Comparison of ENCODE assay signal across 8 cellular contexts in genomic region chr20:47351643-47352331, GRCh38. TPM values are rescaled to one million over a fixed set of nuclear protein-coding genes. Genes with fewer than 3 reads are reported as not detected.
DNase-seq lines count a peak whose midpoint lies in the region; TF ChIP-seq lines count a peak whose summit lies in the region.

No MANE protein-coding gene starts in this region.

- no peak for TF ChIP-seq POLR2A in transverse colon (IDR thresholded peaks at IDR 0.05)

- WGBS in transverse colon (ENCODE audit: low coverage in 1 of 2), 2 donors, result 30 to 37% methylated on average over 2 to 10 of the region's 10 CpGs

- peak overlapping the region; percentile 63 for H3K27ac Mint-ChIP-seq in activated T-helper 2 cell treated with anti-CD3 and anti-CD28 coated beads, Interferon-gamma antibody, Interleukin-2, Interleukin-4, amounts not matched to agents 10 μg/mL and 5 μg/mL and 100 μg/mL, durations not matched to agents 14 hours and 24 hours and 36 hours
- H3K27ac Mint-ChIP-seq in immature natural killer cell, result no peak overlapping the region

- CTCF ChIA-PET in A673 (lab: Charles Lee), result no interaction called here

- peaks cover 33% of the 10 kb centered on the region for H3K4me1 Mint-ChIP-seq in activated T-helper 2 cell treated with anti-CD3 and anti-CD28 coated beads, Interferon-gamma antibody, Interleukin-2, Interleukin-4, amounts not matched to agents 10 μg/mL and 5 μg/mL and 100 μg/mL, durations not matched to agents 14 hours and 24 hours and 36 hours (ENCODE audit: low read depth)
- peaks cover 0 to 11% of the 10 kb centered on the region in 2 donors for H3K4me1 Mint-ChIP-seq in immature natural killer cell

- peaks cover 69% of the 10 kb centered on the region for H3K4me1 ChIP-seq in A673 (ENCODE audit: insufficient read depth, low read length, poor library complexity, severe bottlenecking)
- H3K4me1 ChIP-seq in transverse colon, result peaks cover 83 to 98% (median 88%) of the 10 kb centered on the region in 4 donors

- no peaks in the 10 kb centered on the region for H3K9me3 ChIP-seq in A673 (ENCODE audit: low read depth, low read length, poor library complexity, severe bottlenecking)
- H3K9me3 ChIP-seq in transverse colon, result no peaks in the 10 kb centered on the region

- DNase-seq in A673 (ENCODE audit: low spot score), result no peak
- DNase-seq in HT1080 (ENCODE audit: low read depth), result peak; percentile 25
- DNase-seq in activated T-helper 2 cell treated with anti-CD3 and anti-CD28 coated beads, Interferon-gamma antibody, Interleukin-2, Interleukin-4, amounts not matched to agents 10 μg/mL and 5 μg/mL and 100 μg/mL, durations not matched to agents 14 hours and 24 hours and 36 hours (ENCODE audit: low spot score), result no peak
- DNase-seq in iris pigment epithelial cell (ENCODE audit: low read depth), result peak; percentile 39
- DNase-seq in transverse colon, result no peak
- DNase-seq in immature natural killer cell, result no peak
- DNase-seq in GF-D8 (lab: John Stamatoyannopoulos, UW), result no peak
- no peak for DNase-seq in HuH-7.5 (ENCODE audit: low spot score)

- H3K36me3 ChIP-seq in A673 (ENCODE audit: insufficient read depth, low read length, poor library complexity, severe bottlenecking) (peaks cover 4% of the 10 kb centered on the region), transverse colon (no peaks in the 10 kb centered on the region)

- BruUV-seq in A673 (replicated peaks; lab: Mats Ljungman, UMichigan), result no TSS peak

- H3K27ac ChIP-seq in A673 (ENCODE audit: low read depth, low read length, poor library complexity, severe bottlenecking) (peak overlapping the region; percentile 97), transverse colon (peak overlapping the region; percentile 99 to 100 (median 100))

- no peaks in the 10 kb centered on the region for H3K27me3 ChIP-seq in A673 (replicated peaks; ENCODE audit: insufficient read depth, low read depth, low read length, poor library complexity)
- no peaks in the 10 kb centered on the region for H3K27me3 ChIP-seq in transverse colon

- intact Hi-C loops in A673 (cut with micrococcal nuclease; ENCODE audit: unreplicated experiment) (no loop called here), transverse colon (cut with DNase I; ENCODE audit: low total_unique reads) (no loop called here)
- intact Hi-C loops in activated T-helper 2 cell treated with anti-CD3 and anti-CD28 coated beads, Interferon-gamma antibody, Interleukin-2, Interleukin-4, amounts not matched to agents 10 μg/mL and 5 μg/mL and 100 μg/mL, durations not matched to agents 14 hours and 24 hours and 36 hours (cut with micrococcal nuclease), result loop anchor here (10.0 kb wide), 1 partner anchor 263 kb away; no protein-coding TSS in a partner anchor

- no peaks in the 10 kb centered on the region for H3K27me3 Mint-ChIP-seq in activated T-helper 2 cell treated with anti-CD3 and anti-CD28 coated beads, Interferon-gamma antibody, Interleukin-2, Interleukin-4, amounts not matched to agents 10 μg/mL and 5 μg/mL and 100 μg/mL, durations not matched to agents 14 hours and 24 hours and 36 hours (ENCODE audit: low read depth)
- H3K27me3 Mint-ChIP-seq in immature natural killer cell (ENCODE audit: low read depth in 3 of 3), result peaks cover 0 to 9% (median 5%) of the 10 kb centered on the region in 3 donors

- H3K4me3 Mint-ChIP-seq in activated T-helper 2 cell treated with anti-CD3 and anti-CD28 coated beads, Interferon-gamma antibody, Interleukin-2, Interleukin-4, amounts not matched to agents 10 μg/mL and 5 μg/mL and 100 μg/mL, durations not matched to agents 14 hours and 24 hours and 36 hours (ENCODE audit: low read depth), result no peak overlapping the region
- H3K4me3 Mint-ChIP-seq in immature natural killer cell, result no peak overlapping the region

- POLR2A ChIA-PET in A673 (lab: Charles Lee; ENCODE audit: low non-redundant PET), result no interaction called here

- peaks cover 58% of the 10 kb centered on the region for H3K36me3 Mint-ChIP-seq in activated T-helper 2 cell treated with anti-CD3 and anti-CD28 coated beads, Interferon-gamma antibody, Interleukin-2, Interleukin-4, amounts not matched to agents 10 μg/mL and 5 μg/mL and 100 μg/mL, durations not matched to agents 14 hours and 24 hours and 36 hours (ENCODE audit: low read depth)
- peaks cover 0 to 9% (median 8%) of the 10 kb centered on the region in 3 donors for H3K36me3 Mint-ChIP-seq in immature natural killer cell

- no peaks in the 10 kb centered on the region for H3K9me3 Mint-ChIP-seq in activated T-helper 2 cell treated with anti-CD3 and anti-CD28 coated beads, Interferon-gamma antibody, Interleukin-2, Interleukin-4, amounts not matched to agents 10 μg/mL and 5 μg/mL and 100 μg/mL, durations not matched to agents 14 hours and 24 hours and 36 hours
- no peaks in the 10 kb centered on the region for H3K9me3 Mint-ChIP-seq in immature natural killer cell

- in situ Hi-C loops in transverse colon (cut with MboI; ENCODE audit: low pct_ligation_motif_present in 1 of 4, low pct_unique_long_range_greater_than_20kb in 1 of 4, low sequenced_read_pairs in 3 of 4), result no loop called here

- TF ChIP-seq EP300 in transverse colon (IDR thresholded peaks at IDR 0.05; ENCODE audit: low read depth), result no peak

- TF ChIP-seq CTCF in A673 (conservative IDR thresholded peaks at IDR 0.05; ENCODE audit: low read depth, low read length), result no peak
- no peak for TF ChIP-seq CTCF in transverse colon (IDR thresholded peaks at IDR 0.05)

- H3K4me3 ChIP-seq in A673 (ENCODE audit: low read depth, low read length, poor library complexity, severe bottlenecking), result no peak overlapping the region
- H3K4me3 ChIP-seq in transverse colon, result peak overlapping the region in 1 of 4 donors; percentile 23

RNA-seq across cellular contexts. Expression of gene ZMYND8, which starts 4.7 kb away (rescaled TPM):
- total RNA-seq in A673 (2021) (31.3 and 35.2 TPM in 2 replicates), transverse colon (10 to 100 TPM; 41.6 to 79.4 (median 60.7) TPM)
- 20.1 and 23.7 TPM in 2 replicates for total RNA-seq in HT1080 (2014; rRNA removed; shearing (Covaris generic))
- polyA plus RNA-seq in HT1080 (2015; cell fraction: cytosol; rRNA removed), result 27.4 and 36.6 TPM in 2 replicates
- polyA plus RNA-seq in HT1080 (2015; cell fraction: nucleus; rRNA removed), result 92.5 and 97.0 TPM in 2 replicates
- total RNA-seq in activated T-helper 2 cell treated with anti-CD3 and anti-CD28 coated beads, Interferon-gamma antibody, Interleukin-2, Interleukin-4, amounts not matched to agents 10 μg/mL and 5 μg/mL and 100 μg/mL, durations not matched to agents 14 hours and 24 hours and 36 hours, result 45.7 and 46.7 TPM in 2 replicates
- 10 to 100 TPM in 1 of 3 donors, 1 to 10 TPM in 2; 3.4 to 16.9 (median 5.1) TPM for polyA plus RNA-seq in immature natural killer cell

Comparison
In these comparisons a context has a peak if more than half of its experiments do, and no peak if none do; other contexts are left out.
1. DNase-seq: peak in HT1080 (single experiment) and iris pigment epithelial cell (single experiment); none in A673 (single experiment), activated T-helper 2 cell treated with anti-CD3 and anti-CD28 coated beads, Interferon-gamma antibody, Interleukin-2, Interleukin-4, amounts not matched to agents 10 μg/mL and 5 μg/mL and 100 μg/mL, durations not matched to agents 14 hours and 24 hours and 36 hours (single experiment), transverse colon (single experiment), immature natural killer cell (0 of 3), GF-D8 (single experiment) and HuH-7.5 (single experiment).